17 cellular contexts compared by ENCODE assay signal in genomic region chr2:2641541-2642410, GRCh38.
A peak's percentile ranks its signal among the peaks of the same experiment; 100 is the strongest.
DNase-seq lines count a peak whose midpoint lies in the region; ATAC-seq and TF ChIP-seq lines count a peak whose summit lies in the region.
"Had no signal": no experiment of that assay in that cellular context is flagged by ENCODE, and none has a peak within 500 bp of the region (broad histone marks: within the 10 kb centered on the region; RNA-seq: fewer than 3 reads in every experiment).

No MANE protein-coding gene starts in this region.

- peaks cover 0 to 10% (median 0%) of the 10 kb centered on the region in 3 donors for H3K27me3 ChIP-seq in sigmoid colon

- WGBS in sigmoid colon, 2 donors, result 78 to 82% methylated on average over 17 of the region's 17 CpGs

- no peak overlapping the region for H3K27ac ChIP-seq in sigmoid colon
- H3K27ac ChIP-seq: KMS-11, SK-N-MC had no signal

- H3K4me1 ChIP-seq in sigmoid colon, result no peaks in the 10 kb centered on the region

- no peaks in the 10 kb centered on the region for H3K36me3 ChIP-seq in sigmoid colon

- ATAC-seq in Right ventricle myocardium inferior (no peak), HG02678 (IDR thresholded peaks at IDR 0.05; ENCODE audit: unreplicated experiment) (no peak), GM18511 (IDR thresholded peaks at IDR 0.05; ENCODE audit: unreplicated experiment) (no peak)

- no peak for TF ChIP-seq EP300 in sigmoid colon (IDR thresholded peaks at IDR 0.05)

- TF ChIP-seq POLR2A in sigmoid colon (IDR thresholded peaks at IDR 0.05), result no peak

- H3K9me3 ChIP-seq in sigmoid colon, result no peaks in the 10 kb centered on the region

- TF ChIP-seq CTCF in sigmoid colon (IDR thresholded peaks at IDR 0.05), result no peak

- DNase-seq in cardiac septum (ENCODE audit: low spot score) (peak; percentile 68), Right ventricle myocardium inferior (ENCODE audit: missing footprints) (no peak), RPMI7951 (ENCODE audit: low read depth) (peak; percentile 31), kidney tubule cell (ENCODE audit: low spot score) (peak; percentile 87), sigmoid colon (peak; percentile 45), hepatic stellate cell (ENCODE audit: low spot score) (no peak)
- DNase-seq: Calu3, DMS53, NCI-H1417, NCI-H187, NCI-H2107, NCI-H2227 treated with DMSO at 0.1 percent for 48 hours, SHP77 had no signal

- H3K4me3 ChIP-seq in sigmoid colon, result no peak overlapping the region
- H3K4me3 ChIP-seq: SK-N-MC had no signal

- intact Hi-C loops in cardiac septum (cut with DNase I) (loop anchor here (10.0 kb wide), 1 partner anchor 213 kb away; no protein-coding TSS in a partner anchor), Right ventricle myocardium inferior (cut with DNase I) (no loop called here), sigmoid colon (cut with DNase I) (no loop called here)

Comparison
In these comparisons a context has a peak if more than half of its experiments do, and no peak if none do; other contexts are left out.
1. DNase-seq: peak in cardiac septum (single experiment), RPMI7951 (single experiment), kidney tubule cell (single experiment) and sigmoid colon (single experiment); none in Right ventricle myocardium inferior (single experiment) and hepatic stellate cell (single experiment).